In genomic region chr13:42409061-42409460, GRCh38 we compare ENCODE assay signal across 28 cellular contexts.
"Had no signal": no experiment of that assay in that cellular context is flagged by ENCODE, and none has a peak within 500 bp of the region (broad histone marks: within the 10 kb centered on the region; RNA-seq: fewer than 3 reads in every experiment).

No MANE protein-coding gene starts in this region.

- H3K79me2 ChIP-seq: parathyroid adenoma had no signal

- H2AFZ ChIP-seq: neural progenitor cell, parathyroid adenoma had no signal

- DNase-seq: immature natural killer cell; kidney; left colon; left ventricle myocardium inferior; mesendoderm; naive B cell; natural killer cell; nephron progenitor cell; occipital lobe; right lobe of liver; stimulated activated CD4-positive, alpha-beta T cell treated with anti-CD3 and anti-CD28 coated beads, Interleukin-2, amount 100 ng/mL, for 24 hours; stimulated activated CD4-positive, alpha-beta T cell treated with anti-CD3 and anti-CD28 coated beads, Interleukin-4, amount 100 ng/mL, for 1 hour; stimulated activated naive B cell treated with anti-CD40 and anti-IgM and Interleukin-4, amounts not matched to agents 10 μg/mL and 1 μg/mL and 100 μg/mL, for 72 hours; stimulated activated naive CD8-positive, alpha-beta T cell treated with anti-CD3 and anti-CD28 coated beads, Interleukin-15, Interleukin-2, amounts not matched to agents 100 U/mL and 50 U/mL, for 24 hours; stomach; testis; thyroid gland; transverse colon; upper lobe of left lung had no signal

- ATAC-seq: left colon; natural killer cell; right lobe of liver; stimulated activated naive B cell treated with anti-CD40 and anti-IgM and Interleukin-4, amounts not matched to agents 10 μg/mL and 1 μg/mL and 100 μg/mL, for 72 hours; stimulated activated naive CD8-positive, alpha-beta T cell treated with anti-CD3 and anti-CD28 coated beads, Interleukin-15, Interleukin-2, amounts not matched to agents 100 U/mL and 50 U/mL, for 24 hours had no signal

- H3K9me3 Mint-ChIP-seq: immature natural killer cell; mesothelial cell of epicardium; naive B cell; natural killer cell; nephron progenitor cell; neural progenitor cell; stimulated activated naive B cell treated with anti-CD40 and anti-IgM and Interleukin-4, amounts not matched to agents 10 μg/mL and 1 μg/mL and 100 μg/mL, for 72 hours had no signal

- H3K9ac ChIP-seq: neural progenitor cell, parathyroid adenoma had no signal

- H3K4me2 ChIP-seq: neural progenitor cell, smooth muscle cell had no signal

- H3K4me3 ChIP-seq: left ventricle myocardium inferior, lung, neural progenitor cell, right atrium auricular region, right lobe of liver, smooth muscle cell, stomach, testis, thyroid gland, transverse colon, upper lobe of left lung, vagina had no signal

- H3K4me1 Mint-ChIP-seq: natural killer cell, nephron progenitor cell, neural progenitor cell had no signal

- H3K36me3 ChIP-seq: left ventricle myocardium inferior, neural progenitor cell, neutrophil, right atrium auricular region, right lobe of liver, stomach, thyroid gland, transverse colon, upper lobe of left lung, vagina had no signal

- H3K27me3 ChIP-seq: neural progenitor cell, neutrophil, right atrium auricular region, right lobe of liver, stomach, testis, thyroid gland, transverse colon, upper lobe of left lung, vagina had no signal

- H3K4me3 Mint-ChIP-seq: immature natural killer cell; mesothelial cell of epicardium; naive B cell; natural killer cell; nephron progenitor cell; neural progenitor cell; stimulated activated naive B cell treated with anti-CD40 and anti-IgM and Interleukin-4, amounts not matched to agents 10 μg/mL and 1 μg/mL and 100 μg/mL, for 72 hours had no signal

- H3K27me3 Mint-ChIP-seq: naive B cell; stimulated activated naive B cell treated with anti-CD40 and anti-IgM and Interleukin-4, amounts not matched to agents 10 μg/mL and 1 μg/mL and 100 μg/mL, for 72 hours had no signal

- H3K36me3 Mint-ChIP-seq: immature natural killer cell; mesothelial cell of epicardium; naive B cell; natural killer cell; neural progenitor cell; stimulated activated naive B cell treated with anti-CD40 and anti-IgM and Interleukin-4, amounts not matched to agents 10 μg/mL and 1 μg/mL and 100 μg/mL, for 72 hours had no signal

- H3K27ac Mint-ChIP-seq: immature natural killer cell; mesothelial cell of epicardium; naive B cell; natural killer cell; nephron progenitor cell; neural progenitor cell; progenitor cell of endocrine pancreas; stimulated activated naive B cell treated with anti-CD40 and anti-IgM and Interleukin-4, amounts not matched to agents 10 μg/mL and 1 μg/mL and 100 μg/mL, for 72 hours had no signal

- H3K27ac ChIP-seq: left ventricle myocardium inferior, neural progenitor cell, neutrophil, parathyroid adenoma, right atrium auricular region, right lobe of liver, stomach, testis, thyroid gland, transverse colon, upper lobe of left lung, vagina had no signal

- H3K4me1 ChIP-seq: left ventricle myocardium inferior, neural progenitor cell, parathyroid adenoma, right atrium auricular region, right lobe of liver, stomach, testis, thyroid gland, transverse colon, vagina had no signal

- H3K9me3 ChIP-seq: left ventricle myocardium inferior, neutrophil, right atrium auricular region, right lobe of liver, stomach, testis, thyroid gland, transverse colon, upper lobe of left lung, vagina had no signal
